1 cellular context compared by ENCODE assay signal in the genomic region with DNA sequence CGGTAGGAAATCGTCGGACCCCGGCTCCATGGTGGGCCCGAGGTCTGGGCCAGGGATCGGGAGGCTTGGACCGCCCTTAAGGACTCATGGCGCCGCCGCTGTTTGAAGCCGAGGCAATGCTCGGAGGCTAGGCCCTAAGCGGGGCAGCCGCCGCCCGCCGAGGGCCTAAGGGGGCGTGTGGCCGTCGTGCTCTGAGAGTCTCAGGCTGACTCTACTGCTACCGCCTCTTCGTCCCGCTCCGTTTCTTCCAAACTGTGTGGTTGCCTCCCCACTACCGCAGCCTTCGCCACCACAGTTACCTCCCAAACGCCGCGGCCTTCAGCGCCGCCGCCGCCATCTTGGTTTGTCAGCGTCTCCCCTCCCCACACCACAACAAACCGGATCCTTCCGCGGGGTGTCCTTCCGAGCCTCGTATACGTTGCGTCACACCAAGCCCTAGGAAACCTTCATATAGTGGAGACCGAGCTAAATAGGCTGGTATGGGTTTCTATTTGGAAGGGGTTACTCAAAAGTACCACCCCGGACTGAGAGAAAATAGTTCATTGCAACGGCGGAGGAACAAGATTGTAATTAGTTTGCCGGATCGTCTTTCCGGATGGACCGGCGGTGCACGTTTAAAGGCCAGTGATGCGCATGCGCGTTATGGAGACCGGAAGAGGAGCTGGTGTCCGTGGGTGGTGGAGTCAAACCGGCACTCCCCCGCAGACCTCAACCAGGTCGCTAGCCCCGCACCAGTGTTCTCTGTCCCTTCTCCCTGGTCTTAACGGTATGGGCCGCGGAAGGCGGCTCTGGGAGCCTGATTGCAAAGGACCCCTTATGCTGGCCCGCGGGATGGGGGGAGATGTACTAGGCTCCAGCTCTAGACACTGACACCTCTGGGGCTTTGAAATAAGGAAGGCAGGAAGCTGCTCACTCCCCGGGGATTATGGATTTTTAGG.
A peak's percentile ranks its signal among the peaks of the same experiment; 100 is the strongest.
TF ChIP-seq lines count a peak whose summit lies in the region.

A gene (minus strand): TSS at position 348 of the 938 bp plus-strand sequence. CDS start 318 bp downstream, at position 30.

TF ChIP-seq in K562, 482 proteins besides CTCF, POLR2A, EP300 and RAD21 (continued from another document and continues in another):
- TF ChIP-seq, protein P1, sequence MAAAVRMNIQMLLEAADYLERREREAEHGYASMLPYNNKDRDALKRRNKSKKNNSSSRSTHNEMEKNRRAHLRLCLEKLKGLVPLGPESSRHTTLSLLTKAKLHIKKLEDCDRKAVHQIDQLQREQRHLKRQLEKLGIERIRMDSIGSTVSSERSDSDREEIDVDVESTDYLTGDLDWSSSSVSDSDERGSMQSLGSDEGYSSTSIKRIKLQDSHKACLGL (CRISPR knock-in tag; IDR thresholded peaks at IDR 0.05; ENCODE audit: borderline replicate concordance, poor library complexity, severe bottlenecking) = peak; percentile 30
- TF ChIP-seq CREB1 (IDR thresholded peaks at IDR 0.05) = peak; percentile 49; the same call in 1 of the 2 replicates
- peak; percentile 72; the same call in 1 of the 2 replicates for TF ChIP-seq CREB1 (CRISPR knock-in tag; IDR thresholded peaks at IDR 0.05)
- no peak for TF ChIP-seq RBM39 (optimal IDR thresholded peaks at IDR 0.05; ENCODE audit: low read depth, low read length)
- no peak for TF ChIP-seq STAG1 (CRISPR knock-in tag; IDR thresholded peaks at IDR 0.05; ENCODE audit: borderline replicate concordance)
- no peak; the same call in none of the 2 replicates for TF ChIP-seq SMARCA4 (IDR thresholded peaks at IDR 0.05)
- TF ChIP-seq, protein P2, sequence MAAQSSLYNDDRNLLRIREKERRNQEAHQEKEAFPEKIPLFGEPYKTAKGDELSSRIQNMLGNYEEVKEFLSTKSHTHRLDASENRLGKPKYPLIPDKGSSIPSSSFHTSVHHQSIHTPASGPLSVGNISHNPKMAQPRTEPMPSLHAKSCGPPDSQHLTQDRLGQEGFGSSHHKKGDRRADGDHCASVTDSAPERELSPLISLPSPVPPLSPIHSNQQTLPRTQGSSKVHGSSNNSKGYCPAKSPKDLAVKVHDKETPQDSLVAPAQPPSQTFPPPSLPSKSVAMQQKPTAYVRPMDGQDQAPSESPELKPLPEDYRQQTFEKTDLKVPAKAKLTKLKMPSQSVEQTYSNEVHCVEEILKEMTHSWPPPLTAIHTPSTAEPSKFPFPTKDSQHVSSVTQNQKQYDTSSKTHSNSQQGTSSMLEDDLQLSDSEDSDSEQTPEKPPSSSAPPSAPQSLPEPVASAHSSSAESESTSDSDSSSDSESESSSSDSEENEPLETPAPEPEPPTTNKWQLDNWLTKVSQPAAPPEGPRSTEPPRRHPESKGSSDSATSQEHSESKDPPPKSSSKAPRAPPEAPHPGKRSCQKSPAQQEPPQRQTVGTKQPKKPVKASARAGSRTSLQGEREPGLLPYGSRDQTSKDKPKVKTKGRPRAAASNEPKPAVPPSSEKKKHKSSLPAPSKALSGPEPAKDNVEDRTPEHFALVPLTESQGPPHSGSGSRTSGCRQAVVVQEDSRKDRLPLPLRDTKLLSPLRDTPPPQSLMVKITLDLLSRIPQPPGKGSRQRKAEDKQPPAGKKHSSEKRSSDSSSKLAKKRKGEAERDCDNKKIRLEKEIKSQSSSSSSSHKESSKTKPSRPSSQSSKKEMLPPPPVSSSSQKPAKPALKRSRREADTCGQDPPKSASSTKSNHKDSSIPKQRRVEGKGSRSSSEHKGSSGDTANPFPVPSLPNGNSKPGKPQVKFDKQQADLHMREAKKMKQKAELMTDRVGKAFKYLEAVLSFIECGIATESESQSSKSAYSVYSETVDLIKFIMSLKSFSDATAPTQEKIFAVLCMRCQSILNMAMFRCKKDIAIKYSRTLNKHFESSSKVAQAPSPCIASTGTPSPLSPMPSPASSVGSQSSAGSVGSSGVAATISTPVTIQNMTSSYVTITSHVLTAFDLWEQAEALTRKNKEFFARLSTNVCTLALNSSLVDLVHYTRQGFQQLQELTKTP (IDR thresholded peaks at IDR 0.05; ENCODE audit: low read depth in 1 of 2, partially characterized antibody in 2 of 2) = peak in 1 of 2 experiments; percentile 88
- TF ChIP-seq FOXA3 (CRISPR knock-in tag; conservative IDR thresholded peaks at IDR 0.05 in 1 of 2, IDR thresholded peaks at IDR 0.05 in 1 of 2) = no peak; a peak in 1 of 4 replicates
- TF ChIP-seq MTA1 (IDR thresholded peaks at IDR 0.05; ENCODE audit: borderline replicate concordance) = peak; percentile 73; the same call in 1 of the 2 replicates
- peak; percentile 91 for TF ChIP-seq CHD2 (IDR thresholded peaks at IDR 0.05; ENCODE audit: low read depth, low read length)
- peak; percentile 90 for TF ChIP-seq TAF1 (IDR thresholded peaks at IDR 0.05; ENCODE audit: control insufficient read depth, extremely low read depth, insufficient read depth, low read length, severe bottlenecking)
- peak; percentile 55; the same call in 1 of the 2 replicates for TF ChIP-seq SP1 (CRISPR knock-in tag; IDR thresholded peaks at IDR 0.05)
- no peak for TF ChIP-seq ZBTB7A (IDR thresholded peaks at IDR 0.05; ENCODE audit: borderline replicate concordance, control insufficient read depth, low read depth, low read length)
- TF ChIP-seq BRD9 (IDR thresholded peaks at IDR 0.05; ENCODE audit: low read depth, partially characterized antibody) = peak; percentile 95
- peak; percentile 74; the same call in 1 of the 2 replicates for TF ChIP-seq SMAD4 (CRISPR knock-in tag; conservative IDR thresholded peaks at IDR 0.05)
- no peak for TF ChIP-seq NONO (IDR thresholded peaks at IDR 0.05; ENCODE audit: low read depth in 2 of 2, low read length in 1 of 2)
- TF ChIP-seq, protein P3, sequence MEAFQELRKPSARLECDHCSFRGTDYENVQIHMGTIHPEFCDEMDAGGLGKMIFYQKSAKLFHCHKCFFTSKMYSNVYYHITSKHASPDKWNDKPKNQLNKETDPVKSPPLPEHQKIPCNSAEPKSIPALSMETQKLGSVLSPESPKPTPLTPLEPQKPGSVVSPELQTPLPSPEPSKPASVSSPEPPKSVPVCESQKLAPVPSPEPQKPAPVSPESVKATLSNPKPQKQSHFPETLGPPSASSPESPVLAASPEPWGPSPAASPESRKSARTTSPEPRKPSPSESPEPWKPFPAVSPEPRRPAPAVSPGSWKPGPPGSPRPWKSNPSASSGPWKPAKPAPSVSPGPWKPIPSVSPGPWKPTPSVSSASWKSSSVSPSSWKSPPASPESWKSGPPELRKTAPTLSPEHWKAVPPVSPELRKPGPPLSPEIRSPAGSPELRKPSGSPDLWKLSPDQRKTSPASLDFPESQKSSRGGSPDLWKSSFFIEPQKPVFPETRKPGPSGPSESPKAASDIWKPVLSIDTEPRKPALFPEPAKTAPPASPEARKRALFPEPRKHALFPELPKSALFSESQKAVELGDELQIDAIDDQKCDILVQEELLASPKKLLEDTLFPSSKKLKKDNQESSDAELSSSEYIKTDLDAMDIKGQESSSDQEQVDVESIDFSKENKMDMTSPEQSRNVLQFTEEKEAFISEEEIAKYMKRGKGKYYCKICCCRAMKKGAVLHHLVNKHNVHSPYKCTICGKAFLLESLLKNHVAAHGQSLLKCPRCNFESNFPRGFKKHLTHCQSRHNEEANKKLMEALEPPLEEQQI (IDR thresholded peaks at IDR 0.05) = peak; percentile 79
- no peak for TF ChIP-seq ZNF217 (CRISPR knock-in tag; IDR thresholded peaks at IDR 0.05)
- TF ChIP-seq NR2C2 (CRISPR knock-in tag; IDR thresholded peaks at IDR 0.05) = no peak
- TF ChIP-seq NR2C2 (tag; IDR thresholded peaks at IDR 0.05) = peak; percentile 51; the same call in 1 of the 2 replicates
- TF ChIP-seq SIN3A (IDR thresholded peaks at IDR 0.05; ENCODE audit: borderline replicate concordance in 2 of 2, control insufficient read depth in 1 of 2, low read depth in 2 of 2, low read length in 2 of 2) = peak; percentile 49 to 81; a peak in 2 of 4 replicates
- no peak for TF ChIP-seq ZNF184 (CRISPR knock-in tag; IDR thresholded peaks at IDR 0.05)
- peak; percentile 95 for TF ChIP-seq MTA3 (IDR thresholded peaks at IDR 0.05; ENCODE audit: borderline replicate concordance)
- TF ChIP-seq MBD2 (IDR thresholded peaks at IDR 0.05; ENCODE audit: borderline replicate concordance, low read depth) = 0 out of 2 replicates have a peak, but pooled peaks have one; percentile 18
- TF ChIP-seq POLR3A (IDR thresholded peaks at IDR 0.05; ENCODE audit: borderline replicate concordance, extremely low read depth, insufficient read depth, insufficient read length) = no peak
- TF ChIP-seq, protein P4, sequence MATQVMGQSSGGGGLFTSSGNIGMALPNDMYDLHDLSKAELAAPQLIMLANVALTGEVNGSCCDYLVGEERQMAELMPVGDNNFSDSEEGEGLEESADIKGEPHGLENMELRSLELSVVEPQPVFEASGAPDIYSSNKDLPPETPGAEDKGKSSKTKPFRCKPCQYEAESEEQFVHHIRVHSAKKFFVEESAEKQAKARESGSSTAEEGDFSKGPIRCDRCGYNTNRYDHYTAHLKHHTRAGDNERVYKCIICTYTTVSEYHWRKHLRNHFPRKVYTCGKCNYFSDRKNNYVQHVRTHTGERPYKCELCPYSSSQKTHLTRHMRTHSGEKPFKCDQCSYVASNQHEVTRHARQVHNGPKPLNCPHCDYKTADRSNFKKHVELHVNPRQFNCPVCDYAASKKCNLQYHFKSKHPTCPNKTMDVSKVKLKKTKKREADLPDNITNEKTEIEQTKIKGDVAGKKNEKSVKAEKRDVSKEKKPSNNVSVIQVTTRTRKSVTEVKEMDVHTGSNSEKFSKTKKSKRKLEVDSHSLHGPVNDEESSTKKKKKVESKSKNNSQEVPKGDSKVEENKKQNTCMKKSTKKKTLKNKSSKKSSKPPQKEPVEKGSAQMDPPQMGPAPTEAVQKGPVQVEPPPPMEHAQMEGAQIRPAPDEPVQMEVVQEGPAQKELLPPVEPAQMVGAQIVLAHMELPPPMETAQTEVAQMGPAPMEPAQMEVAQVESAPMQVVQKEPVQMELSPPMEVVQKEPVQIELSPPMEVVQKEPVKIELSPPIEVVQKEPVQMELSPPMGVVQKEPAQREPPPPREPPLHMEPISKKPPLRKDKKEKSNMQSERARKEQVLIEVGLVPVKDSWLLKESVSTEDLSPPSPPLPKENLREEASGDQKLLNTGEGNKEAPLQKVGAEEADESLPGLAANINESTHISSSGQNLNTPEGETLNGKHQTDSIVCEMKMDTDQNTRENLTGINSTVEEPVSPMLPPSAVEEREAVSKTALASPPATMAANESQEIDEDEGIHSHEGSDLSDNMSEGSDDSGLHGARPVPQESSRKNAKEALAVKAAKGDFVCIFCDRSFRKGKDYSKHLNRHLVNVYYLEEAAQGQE (CRISPR knock-in tag; IDR thresholded peaks at IDR 0.05; ENCODE audit: low read depth) = peak; percentile 25; the same call in 1 of the 2 replicates
- TF ChIP-seq ZFP36 (IDR thresholded peaks at IDR 0.05; ENCODE audit: low read depth, low read length, partially characterized antibody) = no peak
- no peak for TF ChIP-seq RBM14 (IDR thresholded peaks at IDR 0.05; ENCODE audit: borderline replicate concordance, insufficient read depth, low read depth, low read length)
- peak in 1 of 2 experiments; percentile 81; a peak in 1 of 4 replicates for TF ChIP-seq MCM7 (IDR thresholded peaks at IDR 0.05)
- TF ChIP-seq JUND (IDR thresholded peaks at IDR 0.05; ENCODE audit: borderline replicate concordance, low read depth, low read length) = 0 out of 2 replicates have a peak, but pooled peaks have one; percentile 3
- peak; percentile 51; the same call in 1 of the 3 replicates for TF ChIP-seq JUND (tag; IDR thresholded peaks at IDR 0.05; ENCODE audit: borderline replicate concordance, low read depth, low read length)
- peak; percentile 92 for TF ChIP-seq ELF1 (tag; IDR thresholded peaks at IDR 0.05)
- peak; percentile 9; the same call in 1 of the 2 replicates for TF ChIP-seq TEAD4 (IDR thresholded peaks at IDR 0.05; ENCODE audit: low read length)
- TF ChIP-seq TEAD4 (CRISPR knock-in tag; IDR thresholded peaks at IDR 0.05; ENCODE audit: borderline replicate concordance) = no peak
- TF ChIP-seq, protein P5, sequence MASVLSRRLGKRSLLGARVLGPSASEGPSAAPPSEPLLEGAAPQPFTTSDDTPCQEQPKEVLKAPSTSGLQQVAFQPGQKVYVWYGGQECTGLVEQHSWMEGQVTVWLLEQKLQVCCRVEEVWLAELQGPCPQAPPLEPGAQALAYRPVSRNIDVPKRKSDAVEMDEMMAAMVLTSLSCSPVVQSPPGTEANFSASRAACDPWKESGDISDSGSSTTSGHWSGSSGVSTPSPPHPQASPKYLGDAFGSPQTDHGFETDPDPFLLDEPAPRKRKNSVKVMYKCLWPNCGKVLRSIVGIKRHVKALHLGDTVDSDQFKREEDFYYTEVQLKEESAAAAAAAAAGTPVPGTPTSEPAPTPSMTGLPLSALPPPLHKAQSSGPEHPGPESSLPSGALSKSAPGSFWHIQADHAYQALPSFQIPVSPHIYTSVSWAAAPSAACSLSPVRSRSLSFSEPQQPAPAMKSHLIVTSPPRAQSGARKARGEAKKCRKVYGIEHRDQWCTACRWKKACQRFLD (CRISPR knock-in tag; IDR thresholded peaks at IDR 0.05) = no peak
- TF ChIP-seq TCF7L2 (IDR thresholded peaks at IDR 0.05; ENCODE audit: low read depth, low read length) = no peak
- TF ChIP-seq, protein P6, sequence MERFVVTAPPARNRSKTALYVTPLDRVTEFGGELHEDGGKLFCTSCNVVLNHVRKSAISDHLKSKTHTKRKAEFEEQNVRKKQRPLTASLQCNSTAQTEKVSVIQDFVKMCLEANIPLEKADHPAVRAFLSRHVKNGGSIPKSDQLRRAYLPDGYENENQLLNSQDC (CRISPR knock-in tag; IDR thresholded peaks at IDR 0.05) = peak; percentile 8; the same call in 1 of the 2 replicates
- TF ChIP-seq, protein P7, sequence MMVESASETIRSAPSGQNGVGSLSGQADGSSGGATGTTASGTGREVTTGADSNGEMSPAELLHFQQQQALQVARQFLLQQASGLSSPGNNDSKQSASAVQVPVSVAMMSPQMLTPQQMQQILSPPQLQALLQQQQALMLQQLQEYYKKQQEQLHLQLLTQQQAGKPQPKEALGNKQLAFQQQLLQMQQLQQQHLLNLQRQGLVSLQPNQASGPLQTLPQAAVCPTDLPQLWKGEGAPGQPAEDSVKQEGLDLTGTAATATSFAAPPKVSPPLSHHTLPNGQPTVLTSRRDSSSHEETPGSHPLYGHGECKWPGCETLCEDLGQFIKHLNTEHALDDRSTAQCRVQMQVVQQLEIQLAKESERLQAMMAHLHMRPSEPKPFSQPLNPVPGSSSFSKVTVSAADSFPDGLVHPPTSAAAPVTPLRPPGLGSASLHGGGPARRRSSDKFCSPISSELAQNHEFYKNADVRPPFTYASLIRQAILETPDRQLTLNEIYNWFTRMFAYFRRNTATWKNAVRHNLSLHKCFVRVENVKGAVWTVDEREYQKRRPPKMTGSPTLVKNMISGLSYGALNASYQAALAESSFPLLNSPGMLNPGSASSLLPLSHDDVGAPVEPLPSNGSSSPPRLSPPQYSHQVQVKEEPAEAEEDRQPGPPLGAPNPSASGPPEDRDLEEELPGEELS (CRISPR knock-in tag; IDR thresholded peaks at IDR 0.05; ENCODE audit: borderline replicate concordance) = 0 out of 2 replicates have a peak, but pooled peaks have one; percentile 55
- TF ChIP-seq NCOR1 (IDR thresholded peaks at IDR 0.05) = peak; percentile 68
- peak; percentile 86; the same call in 1 of the 2 replicates for TF ChIP-seq KAT7 (CRISPR knock-in tag; IDR thresholded peaks at IDR 0.05; ENCODE audit: borderline replicate concordance)
- 0 out of 2 replicates have a peak, but pooled peaks have one; percentile 32 for TF ChIP-seq HCFC1 (IDR thresholded peaks at IDR 0.05; ENCODE audit: low read depth, low read length)
- no peak for TF ChIP-seq ZNF354B (CRISPR knock-in tag; IDR thresholded peaks at IDR 0.05)
- no peak for TF ChIP-seq DMBX1 (CRISPR knock-in tag; IDR thresholded peaks at IDR 0.05; ENCODE audit: borderline replicate concordance)
- peak; percentile 36; the same call in 1 of the 2 replicates for TF ChIP-seq CTBP1 (IDR thresholded peaks at IDR 0.05; ENCODE audit: borderline replicate concordance)
- TF ChIP-seq HMG20B (CRISPR knock-in tag; IDR thresholded peaks at IDR 0.05) = no peak
